In the genomic region with DNA sequence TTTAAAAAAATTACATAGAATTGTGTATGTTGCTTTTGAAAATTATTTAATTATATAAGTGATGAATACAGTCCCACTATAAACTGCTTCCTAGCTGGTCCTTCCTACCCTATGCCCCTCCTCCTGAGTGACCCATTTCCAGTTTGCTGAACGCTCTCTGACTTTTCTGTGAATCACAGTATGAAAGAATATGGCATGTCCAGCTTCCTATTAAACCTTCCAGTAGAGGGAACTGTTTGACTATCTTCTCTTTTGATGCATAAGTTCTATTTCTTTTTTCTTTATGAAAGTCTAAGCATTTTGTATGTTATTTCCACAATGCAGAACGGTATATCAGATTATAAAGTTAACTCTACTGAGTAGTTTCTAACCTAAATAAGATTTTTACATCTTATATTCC, we compare ENCODE assay signal across 8 cellular contexts. TPM values are rescaled to one million over a fixed set of nuclear protein-coding genes. Genes with fewer than 3 reads are reported as not detected.
DNase-seq lines count a peak whose midpoint lies in the region; ATAC-seq and TF ChIP-seq lines count a peak whose summit lies in the region.

No MANE protein-coding gene starts in this region.

- H3K27me3 ChIP-seq in A673 (replicated peaks; ENCODE audit: insufficient read depth, low read depth, low read length, poor library complexity) (no peaks in the 10 kb centered on the region), suprapubic skin (no peaks in the 10 kb centered on the region)

- H3K4me1 Mint-ChIP-seq in brain = peaks cover 11% of the 10 kb centered on the region
- H3K4me1 Mint-ChIP-seq in activated CD4-positive, alpha-beta T cell treated with anti-CD3 and anti-CD28 coated beads, Interleukin-2, amount 10 ng/mL, durations not matched to agents 24 days and 14 days = peaks cover 4% of the 10 kb centered on the region

- H3K4me3 ChIP-seq in A673 (ENCODE audit: low read depth, low read length, poor library complexity, severe bottlenecking) = no peak overlapping the region
- H3K4me3 ChIP-seq in suprapubic skin = no peak overlapping the region

- CTCF ChIA-PET in A673 (lab: Charles Lee) = interaction anchor here (1.8 to 2.5 kb wide), 2 partner anchors 190 to 415 kb away, joined by 7 to 14 read pairs; no protein-coding TSS in a partner anchor

- peak; percentile 63 for ATAC-seq in left colon

- TF ChIP-seq POLR2A in suprapubic skin (IDR thresholded peaks at IDR 0.05) = no peak

- H3K4me1 ChIP-seq in A673 (ENCODE audit: insufficient read depth, low read length, poor library complexity, severe bottlenecking) = peaks cover 7% of the 10 kb centered on the region
- no peaks in the 10 kb centered on the region for H3K4me1 ChIP-seq in suprapubic skin

- no peak overlapping the region for H3K27ac ChIP-seq in A673 (ENCODE audit: low read depth, low read length, poor library complexity, severe bottlenecking)
- H3K27ac ChIP-seq in suprapubic skin = no peak overlapping the region

- peak; percentile 67 for TF ChIP-seq CTCF in A673 (conservative IDR thresholded peaks at IDR 0.05; ENCODE audit: low read depth, low read length)
- peak; percentile 50 for TF ChIP-seq CTCF in GM12873 (IDR thresholded peaks at IDR 0.05; ENCODE audit: insufficient read depth, low read depth, low read length, missing control alignments)
- peak; percentile 67 to 68 for TF ChIP-seq CTCF in brain (conservative IDR thresholded peaks at IDR 0.05)
- TF ChIP-seq CTCF in suprapubic skin (IDR thresholded peaks at IDR 0.05) = peak in 1 of 2 donors; percentile 40

- H3K36me3 Mint-ChIP-seq in brain = no peaks in the 10 kb centered on the region
- H3K36me3 Mint-ChIP-seq in activated CD4-positive, alpha-beta T cell treated with anti-CD3 and anti-CD28 coated beads, Interleukin-2, amount 10 ng/mL, durations not matched to agents 24 days and 14 days (ENCODE audit: low read depth) = no peaks in the 10 kb centered on the region

- intact Hi-C loops in A673 (cut with micrococcal nuclease; ENCODE audit: unreplicated experiment) (loop anchor here (1.0 to 2.0 kb wide), 2 partner anchors 153 to 190 kb away; no protein-coding TSS in a partner anchor), left colon (cut with DNase I, micrococcal nuclease) (loop anchor here in 1 of 2 donors (10.0 kb wide), 1 partner anchor 151 kb away; no protein-coding TSS in a partner anchor)
- intact Hi-C loops in activated CD4-positive, alpha-beta T cell treated with anti-CD3 and anti-CD28 coated beads, Interleukin-2, amount 10 ng/mL, durations not matched to agents 24 days and 14 days (cut with micrococcal nuclease) = loop anchor here (1.0 kb wide), 2 partner anchors 149 to 190 kb away; no protein-coding TSS in a partner anchor

- TF ChIP-seq EP300 in suprapubic skin (IDR thresholded peaks at IDR 0.05) = no peak

- no peaks in the 10 kb centered on the region for H3K9me3 ChIP-seq in A673 (ENCODE audit: low read depth, low read length, poor library complexity, severe bottlenecking)
- H3K9me3 ChIP-seq in suprapubic skin = no peaks in the 10 kb centered on the region

- H3K27me3 Mint-ChIP-seq in brain = no peaks in the 10 kb centered on the region
- H3K27me3 Mint-ChIP-seq in activated CD4-positive, alpha-beta T cell treated with anti-CD3 and anti-CD28 coated beads, Interleukin-2, amount 10 ng/mL, durations not matched to agents 24 days and 14 days = no peaks in the 10 kb centered on the region

- H3K9me3 Mint-ChIP-seq in brain = peaks cover 0 to 3% (median 0%) of the 10 kb centered on the region in 5 experiments
- no peaks in the 10 kb centered on the region for H3K9me3 Mint-ChIP-seq in activated CD4-positive, alpha-beta T cell treated with anti-CD3 and anti-CD28 coated beads, Interleukin-2, amount 10 ng/mL, durations not matched to agents 24 days and 14 days

- H3K36me3 ChIP-seq in A673 (ENCODE audit: insufficient read depth, low read length, poor library complexity, severe bottlenecking) (no peaks in the 10 kb centered on the region), suprapubic skin (no peaks in the 10 kb centered on the region)

- H3K4me3 Mint-ChIP-seq in brain = no peak overlapping the region
- H3K4me3 Mint-ChIP-seq in activated CD4-positive, alpha-beta T cell treated with anti-CD3 and anti-CD28 coated beads, Interleukin-2, amount 10 ng/mL, durations not matched to agents 24 days and 14 days = no peak overlapping the region

- POLR2A ChIA-PET in A673 (lab: Charles Lee; ENCODE audit: low non-redundant PET) = no interaction called here

- no peak overlapping the region for H3K27ac Mint-ChIP-seq in brain
- no peak overlapping the region for H3K27ac Mint-ChIP-seq in activated CD4-positive, alpha-beta T cell treated with anti-CD3 and anti-CD28 coated beads, Interleukin-2, amount 10 ng/mL, durations not matched to agents 24 days and 14 days

- WGBS in suprapubic skin = 0% methylated on average over 2 of the region's 2 CpGs

- no TSS peak for BruUV-seq in A673 (replicated peaks; lab: Mats Ljungman, UMichigan)

- DNase-seq in A673 (ENCODE audit: low spot score) = peak; percentile 61
- peak; percentile 69 for DNase-seq in NCI-H226
- no peak for DNase-seq in left colon
- DNase-seq in D341Med (ENCODE audit: low spot score) = no peak
- DNase-seq in activated CD4-positive, alpha-beta T cell treated with anti-CD3 and anti-CD28 coated beads, Interleukin-2, amount 10 ng/mL, durations not matched to agents 24 days and 14 days = no peak
- DNase-seq in suprapubic skin (ENCODE audit: low spot score in 2 of 2) = no peak

RNA-seq across cellular contexts. Expression of a gene that starts 41.3 kb away (rescaled TPM):
- total RNA-seq in A673 (2021) = 74.0 and 74.4 TPM in 2 replicates
- polyA plus RNA-seq in brain (ENCODE audit: insufficient read depth, low read depth, low replicate concordance) = 121 TPM
- total RNA-seq in left colon = 10 to 100 TPM; 56.7 to 69.9 TPM
- 109 and 111 TPM in 2 replicates for total RNA-seq in activated CD4-positive, alpha-beta T cell treated with anti-CD3 and anti-CD28 coated beads, Interleukin-2, amount 10 ng/mL, durations not matched to agents 24 days and 14 days
- total RNA-seq in suprapubic skin = 10 to 100 TPM; 53.1 to 72.1 (median 68.4) TPM

RNA-seq across cellular contexts. Expression of a gene that starts 41.6 kb away (rescaled TPM):
- 20.5 and 22.3 TPM in 2 replicates for total RNA-seq in A673 (2021)
- polyA plus RNA-seq in brain (ENCODE audit: insufficient read depth, low read depth, low replicate concordance) = 7.2 TPM
- total RNA-seq in left colon = 1 to 10 TPM; 4.9 to 5.3 TPM
- 14.4 and 16.3 TPM in 2 replicates for total RNA-seq in activated CD4-positive, alpha-beta T cell treated with anti-CD3 and anti-CD28 coated beads, Interleukin-2, amount 10 ng/mL, durations not matched to agents 24 days and 14 days
- 10 to 100 TPM in 2 of 4 donors, 1 to 10 TPM in 2; 6.5 to 14.8 (median 11.3) TPM for total RNA-seq in suprapubic skin

Comparison
In these comparisons a context has a peak if more than half of its experiments do, and no peak if none do; other contexts are left out.
1. DNase-seq: peak in A673 (single experiment) and NCI-H226 (single experiment); none in left colon (0 of 2), D341Med (single experiment), activated CD4-positive, alpha-beta T cell treated with anti-CD3 and anti-CD28 coated beads, Interleukin-2, amount 10 ng/mL, durations not matched to agents 24 days and 14 days (single experiment) and suprapubic skin (0 of 2).